In genomic region chr7:159143780-159144755, GRCh38 we compare ENCODE assay signal across 8 cellular contexts.
DNase-seq lines count a peak whose midpoint lies in the region; ATAC-seq and TF ChIP-seq lines count a peak whose summit lies in the region.

No MANE protein-coding gene starts in this region.

- no CpG with 5 or more reads among the region's 97 CpGs for WGBS in iPS DF 6.9 (ENCODE audit: insufficient coverage, insufficient read length)

- peak; percentile 57 for DNase-seq in activated T-cell treated with anti-CD3 and anti-CD28 coated beads, Interleukin-2, amount 50 U/mL, for 24 hours
- DNase-seq in iPS DF 6.9 (ENCODE audit: low read depth, low spot score) (no peak), skeletal muscle cell (ENCODE audit: low read depth) (no peak), COLO829 (ENCODE audit: low spot score) (no peak), NAMALWA (ENCODE audit: low spot score) (no peak)

- H3K27me3 ChIP-seq in iPS DF 6.9 (ENCODE audit: control insufficient read depth, insufficient read depth, low read length), result peaks cover 12% of the 10 kb centered on the region; the same call in 1 of the 2 replicates

- H3K4me1 Mint-ChIP-seq in activated T-cell treated with anti-CD3 and anti-CD28 coated beads, Interleukin-2, amount 50 U/mL, for 24 hours (ENCODE audit: low read depth), result peaks cover 7% of the 10 kb centered on the region

- POLR2A ChIA-PET in HEK293 (lab: Yijun Ruan, JAX), result interaction anchor here (0.6 kb wide), 1 partner anchor 177 kb away, joined by 3 read pairs; no protein-coding TSS in a partner anchor

- ATAC-seq in GM21390 (IDR thresholded peaks at IDR 0.05; ENCODE audit: unreplicated experiment) (no peak), HG03460 (IDR thresholded peaks at IDR 0.05; ENCODE audit: unreplicated experiment) (no peak)

- no peak for TF ChIP-seq CTCF in HEK293 (tag by site-specific recombination; IDR thresholded peaks at IDR 0.05)

- no peaks in the 10 kb centered on the region for H3K9me3 Mint-ChIP-seq in activated T-cell treated with anti-CD3 and anti-CD28 coated beads, Interleukin-2, amount 50 U/mL, for 24 hours

- H3K27me3 Mint-ChIP-seq in activated T-cell treated with anti-CD3 and anti-CD28 coated beads, Interleukin-2, amount 50 U/mL, for 24 hours, result peaks cover 60% of the 10 kb centered on the region

- H3K27ac Mint-ChIP-seq in activated T-cell treated with anti-CD3 and anti-CD28 coated beads, Interleukin-2, amount 50 U/mL, for 24 hours, result no peak overlapping the region

- H3K27ac ChIP-seq in HEK293 (ENCODE audit: extremely low read depth, low read depth, low read length) (no peak overlapping the region), iPS DF 6.9 (ENCODE audit: low read length) (no peak overlapping the region)

- H3K9me3 ChIP-seq in HEK293 (ENCODE audit: control insufficient read depth, insufficient read depth, low read depth, low read length) (no peaks in the 10 kb centered on the region), iPS DF 6.9 (ENCODE audit: control insufficient read depth, insufficient read depth, low read length) (no peaks in the 10 kb centered on the region)

- CTCF ChIA-PET in HEK293 (lab: Yijun Ruan, JAX), result no interaction called here

- peak overlapping the region; percentile 70 for H3K4me3 Mint-ChIP-seq in activated T-cell treated with anti-CD3 and anti-CD28 coated beads, Interleukin-2, amount 50 U/mL, for 24 hours

- no peaks in the 10 kb centered on the region for H3K36me3 Mint-ChIP-seq in activated T-cell treated with anti-CD3 and anti-CD28 coated beads, Interleukin-2, amount 50 U/mL, for 24 hours (ENCODE audit: low read depth)

- H3K4me3 ChIP-seq in HEK293 (ENCODE audit: low read depth, low read length) (peak overlapping the region; percentile 29), iPS DF 6.9 (ENCODE audit: low read length) (peak overlapping the region; percentile 78), skeletal muscle cell (ENCODE audit: low read depth, low read length) (peak overlapping the region; percentile 3)

- no peaks in the 10 kb centered on the region for H3K4me1 ChIP-seq in HEK293 (ENCODE audit: control insufficient read depth, insufficient read depth, low read length)
- H3K4me1 ChIP-seq in iPS DF 6.9 (ENCODE audit: control insufficient read depth, insufficient read depth, low read length), result peaks cover 7% of the 10 kb centered on the region

- H3K36me3 ChIP-seq in HEK293 (ENCODE audit: control insufficient read depth in 2 of 2, insufficient read depth in 1 of 2, low read length in 2 of 2) (no peaks in the 10 kb centered on the region), iPS DF 6.9 (ENCODE audit: control insufficient read depth, insufficient read depth, low read length) (no peaks in the 10 kb centered on the region)

TF ChIP-seq in HEK293, 187 proteins besides CTCF, POLR2A, EP300 and RAD21 (continues in another document):
- TF ChIP-seq ZNF561 (tag by site-specific recombination; IDR thresholded peaks at IDR 0.05; ENCODE audit: borderline replicate concordance) (peak; percentile 43; the same call in 1 of the 2 replicates), ZNF777 (tag by site-specific recombination; IDR thresholded peaks at IDR 0.05; ENCODE audit: borderline replicate concordance) (peak; percentile 55; the same call in 1 of the 2 replicates), ZNF335 (tag by site-specific recombination; conservative IDR thresholded peaks at IDR 0.05) (peak; percentile 81), ZBTB10 (tag by site-specific recombination; IDR thresholded peaks at IDR 0.05) (peak; percentile 55; the same call in 1 of the 2 replicates), ZBTB8A (tag by site-specific recombination; IDR thresholded peaks at IDR 0.05) (0 out of 2 replicates have a peak, but pooled peaks have one; percentile 52), YY2 (tag by site-specific recombination; IDR thresholded peaks at IDR 0.05) (no peak), SALL2 (tag by site-specific recombination; IDR thresholded peaks at IDR 0.05; ENCODE audit: borderline replicate concordance) (no peak), ZNF600 (tag by site-specific recombination; IDR thresholded peaks at IDR 0.05) (0 out of 2 replicates have a peak, but pooled peaks have one; percentile 19), ZNF571 (tag by site-specific recombination; IDR thresholded peaks at IDR 0.05) (no peak), GFI1B (tag by site-specific recombination; IDR thresholded peaks at IDR 0.05) (no peak), ZNF366 (tag by site-specific recombination; conservative IDR thresholded peaks at IDR 0.05) (no peak), ZNF785 (tag by site-specific recombination; IDR thresholded peaks at IDR 0.05) (no peak), ZNF184 (tag by site-specific recombination; IDR thresholded peaks at IDR 0.05) (no peak), ZNF311 (tag by site-specific recombination; IDR thresholded peaks at IDR 0.05; ENCODE audit: borderline replicate concordance) (no peak), ZNF341 (tag by site-specific recombination; IDR thresholded peaks at IDR 0.05; ENCODE audit: low read depth) (peak; percentile 85), ZBTB26 (tag by site-specific recombination; optimal IDR thresholded peaks at IDR 0.05) (peak; percentile 88), ZNF488 (tag by site-specific recombination; IDR thresholded peaks at IDR 0.05) (no peak), KLF16 (tag by site-specific recombination; IDR thresholded peaks at IDR 0.05) (no peak), ZBTB20 (tag by site-specific recombination; IDR thresholded peaks at IDR 0.05) (peak; percentile 97), PATZ1 (tag by site-specific recombination; IDR thresholded peaks at IDR 0.05) (peak; percentile 41; the same call in 1 of the 2 replicates), ZFP37 (tag by site-specific recombination; IDR thresholded peaks at IDR 0.05) (no peak), SCRT2 (tag by site-specific recombination; IDR thresholded peaks at IDR 0.05) (no peak), ZFP41 (tag by site-specific recombination; IDR thresholded peaks at IDR 0.05; ENCODE audit: borderline replicate concordance) (no peak), ZNF701 (tag by site-specific recombination; IDR thresholded peaks at IDR 0.05) (no peak), ZFHX2 (tag by site-specific recombination; conservative IDR thresholded peaks at IDR 0.05) (0 out of 2 replicates have a peak, but pooled peaks have one; percentile 15), ZNF677 (tag by site-specific recombination; IDR thresholded peaks at IDR 0.05) (no peak)

Comparison
In these comparisons a context has a peak if more than half of its experiments do, and no peak if none do; other contexts are left out.
1. H3K4me3 ChIP-seq: peak in every context shown above with its lines; median percentile 78 in iPS DF 6.9; 29 in HEK293; 3 in skeletal muscle cell.